Comparison of ENCODE assay signal across 11 cellular contexts in genomic region chr16:84048306-84048705, GRCh38. TPM values are rescaled to one million over a fixed set of nuclear protein-coding genes. Genes with fewer than 3 reads are reported as not detected.
DNase-seq lines count a peak whose midpoint lies in the region; ATAC-seq and TF ChIP-seq lines count a peak whose summit lies in the region.
"Had no signal": no experiment of that assay in that cellular context is flagged by ENCODE, and none has a peak within 500 bp of the region (broad histone marks: within the 10 kb centered on the region; RNA-seq: fewer than 3 reads in every experiment).

No MANE protein-coding gene starts in this region.

- peaks cover 5% of the 10 kb centered on the region for H3K27me3 ChIP-seq in left ventricle myocardium inferior (ENCODE audit: low read depth)
- no peaks in the 10 kb centered on the region for H3K27me3 ChIP-seq in WERI-Rb-1 (ENCODE audit: insufficient read depth, low read depth, severe bottlenecking)

- ATAC-seq in Right ventricle myocardium inferior, result no peak
- ATAC-seq in left lobe of liver, result peak; percentile 36

- H3K4me3 ChIP-seq in left ventricle myocardium inferior (no peak overlapping the region), WERI-Rb-1 (ENCODE audit: low read depth, low read length) (no peak overlapping the region)

- no peak for TF ChIP-seq CTCF in left ventricle myocardium inferior (IDR thresholded peaks at IDR 0.05; ENCODE audit: borderline replicate concordance)
- 0 out of 2 replicates have a peak, but pooled peaks have one; percentile 22 for TF ChIP-seq CTCF in WERI-Rb-1 (IDR thresholded peaks at IDR 0.05; ENCODE audit: low read depth, low read length)

- H3K9me3 ChIP-seq in left ventricle myocardium inferior (replicated peaks), result no peaks in the 10 kb centered on the region
- no peaks in the 10 kb centered on the region for H3K9me3 ChIP-seq in WERI-Rb-1 (ENCODE audit: severe bottlenecking)

- H3K4me1 ChIP-seq in left ventricle myocardium inferior, result peaks cover 19% of the 10 kb centered on the region

- peak; percentile 34 for DNase-seq in Right ventricle myocardium inferior (ENCODE audit: missing footprints)
- DNase-seq in left ventricle myocardium inferior, result no peak
- DNase-seq in WERI-Rb-1, result peak; percentile 25
- DNase-seq in left lobe of liver (ENCODE audit: low spot score), result no peak
- DNase-seq in germinal center (ENCODE audit: low spot score), result no peak
- no peak for DNase-seq in NCI-H1105 (lab: John Stamatoyannopoulos, UW)
- DNase-seq in NOMO-1 (lab: John Stamatoyannopoulos, UW; ENCODE audit: unreplicated experiment in 2 of 2), result no peak
- no peak for DNase-seq in globus pallidus (ENCODE audit: low spot score)
- DNase-seq: islet precursor cell, NCI-H1092 had no signal

- H3K27ac ChIP-seq in left ventricle myocardium inferior (replicated peaks) (no peak overlapping the region), WERI-Rb-1 (no peak overlapping the region)

- peaks cover 24% of the 10 kb centered on the region for H3K36me3 ChIP-seq in left ventricle myocardium inferior
- no peaks in the 10 kb centered on the region for H3K36me3 ChIP-seq in WERI-Rb-1

- intact Hi-C loops in Right ventricle myocardium inferior (cut with DNase I), result no loop called here
- intact Hi-C loops in left ventricle myocardium inferior (cut with micrococcal nuclease), result no loop called here

RNA-seq across cellular contexts. Expression of gene SLC38A8, which starts 5.7 kb away (rescaled TPM):
- total RNA-seq in Right ventricle myocardium inferior (3.1 TPM), left ventricle myocardium inferior (not detected), left lobe of liver (not detected)
- total RNA-seq: urinary bladder had no signal

Comparison
In these comparisons a context has a peak if more than half of its experiments do, and no peak if none do; other contexts are left out.
1. DNase-seq: peak in Right ventricle myocardium inferior (single experiment) and WERI-Rb-1 (single experiment); none in left ventricle myocardium inferior (single experiment), left lobe of liver (single experiment), germinal center (single experiment), NCI-H1105 (single experiment), NOMO-1 (0 of 2) and globus pallidus (single experiment).